8 cellular contexts compared by ENCODE assay signal in the genomic region with DNA sequence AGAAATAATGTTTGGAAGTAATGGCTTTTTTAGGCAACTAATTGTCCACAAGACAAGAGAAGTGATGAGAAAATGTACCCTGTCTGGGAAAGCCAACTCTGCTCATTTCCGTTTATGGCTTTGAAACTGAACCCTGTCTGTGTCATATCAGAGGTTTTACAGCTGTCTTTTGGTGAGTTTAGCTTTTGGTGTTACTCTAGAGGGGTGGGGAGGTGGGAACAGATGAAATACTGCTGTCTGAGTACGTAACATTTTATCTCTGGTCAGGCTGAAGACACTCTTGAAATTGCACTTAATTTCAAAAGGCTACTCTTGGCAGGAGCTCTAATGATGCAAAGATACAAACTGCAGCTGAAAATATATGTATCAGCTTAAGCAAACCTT.
A peak's percentile ranks its signal among the peaks of the same experiment; 100 is the strongest.
DNase-seq lines count a peak whose midpoint lies in the region; ATAC-seq, FAIRE-seq and TF ChIP-seq lines count a peak whose summit lies in the region.
"Not testable (repeated sequence)": the region's sequence is repeated elsewhere in the genome, so short reads cannot be mapped to it uniquely, and the experiment has no call there.

No MANE protein-coding gene starts in this region.

- H3K4me3 ChIP-seq in KMS-11 (IDR thresholded peaks at IDR 0.05; ENCODE audit: insufficient read depth, low read depth, low read length); K562: not testable (repeated sequence)

- H3K27ac Mint-ChIP-seq in immature natural killer cell: peak overlapping the region; percentile 79 to 95 (median 90)
- peak overlapping the region in 1 of 2 donors; percentile 46 for H3K27ac Mint-ChIP-seq in stimulated activated naive CD8-positive, alpha-beta T cell treated with anti-CD3 and anti-CD28 coated beads, Interleukin-15, amount 100 ng/mL, for 72 hours

- no CpG with 5 or more reads among the region's 2 CpGs for WGBS in K562 (ENCODE audit: insufficient coverage, low coverage, missing lambda C conversion rate)

- TF ChIP-seq CTCF in KMS-11 (conservative IDR thresholded peaks at IDR 0.05; ENCODE audit: low read depth, low read length); K562 (IDR thresholded peaks at IDR 0.05 in 2 of 3, conservative IDR thresholded peaks at IDR 0.05 in 1 of 3; ENCODE audit: insufficient read depth in 2 of 3, low read depth in 1 of 3, low read length in 3 of 3): not testable (repeated sequence)

- not testable (repeated sequence) for H3K9me1 ChIP-seq in K562 (ENCODE audit: control insufficient read depth, insufficient read depth, low read length)

- H3K4me1 ChIP-seq in KMS-11 (ENCODE audit: low read depth, poor library complexity, severe bottlenecking): peaks cover 25% of the 10 kb centered on the region
- not testable (repeated sequence) for H3K4me1 ChIP-seq in K562 (replicated peaks in 1 of 2; ENCODE audit: control insufficient read depth in 2 of 2, insufficient read depth in 2 of 2, low read length in 2 of 2)

- H3K9me3 Mint-ChIP-seq in immature natural killer cell; stimulated activated naive CD8-positive, alpha-beta T cell treated with anti-CD3 and anti-CD28 coated beads, Interleukin-15, amount 100 ng/mL, for 72 hours: not testable (repeated sequence)

- H3K4me1 Mint-ChIP-seq in immature natural killer cell: peaks cover 29 to 30% of the 10 kb centered on the region in 2 donors
- H3K4me1 Mint-ChIP-seq in stimulated activated naive CD8-positive, alpha-beta T cell treated with anti-CD3 and anti-CD28 coated beads, Interleukin-15, amount 100 ng/mL, for 72 hours: peaks cover 10% of the 10 kb centered on the region

- H3K27me3 Mint-ChIP-seq in immature natural killer cell (ENCODE audit: low read depth in 3 of 3); stimulated activated naive CD8-positive, alpha-beta T cell treated with anti-CD3 and anti-CD28 coated beads, Interleukin-15, amount 100 ng/mL, for 72 hours: not testable (repeated sequence)

- not testable (repeated sequence) for H4K20me1 ChIP-seq in KMS-11 (ENCODE audit: insufficient read depth); K562 (replicated peaks; ENCODE audit: control insufficient read depth, insufficient read depth, low read length)

- H3K9ac ChIP-seq in KMS-11; K562 (ENCODE audit: insufficient read depth in 1 of 2, low read depth in 2 of 2, low read length in 2 of 2): not testable (repeated sequence)

- H3K27ac ChIP-seq in KMS-11; K562 (ENCODE audit: extremely low read depth, low read depth, low read length): not testable (repeated sequence)

- FAIRE-seq in K562 (lab: Jason Lieb, UNC): peak; percentile 78

- CTCF ChIA-PET in K562 (lab: Yijun Ruan, JAX; ENCODE audit: low intra/inter-chr PET ratio): not testable (repeated sequence)

- intact Hi-C loops in K562 (cut with micrococcal nuclease): not testable (repeated sequence)

- TF ChIP-seq EP300 in K562 (IDR thresholded peaks at IDR 0.05; ENCODE audit: low read length): not testable (repeated sequence)

- ATAC-seq in GM18861 (IDR thresholded peaks at IDR 0.05; ENCODE audit: unreplicated experiment) (peak; percentile 63), GM21367 (IDR thresholded peaks at IDR 0.05; ENCODE audit: unreplicated experiment) (peak; percentile 91), HG02678 (IDR thresholded peaks at IDR 0.05; ENCODE audit: unreplicated experiment) (peak; percentile 84), HG03108 (IDR thresholded peaks at IDR 0.05; ENCODE audit: unreplicated experiment) (peak; percentile 71), K562 (peak; percentile 81)
- peak; percentile 84 for ATAC-seq in stimulated activated naive CD8-positive, alpha-beta T cell treated with anti-CD3 and anti-CD28 coated beads, Interleukin-15, amount 100 ng/mL, for 72 hours

- not testable (repeated sequence) for H3K27me3 ChIP-seq in KMS-11 (ENCODE audit: insufficient read depth, low read depth); K562 (ENCODE audit: control insufficient read depth in 2 of 2, insufficient read depth in 2 of 2, low read length in 2 of 2)

- H3K79me2 ChIP-seq in KMS-11 (ENCODE audit: insufficient read depth, low read depth); K562 (ENCODE audit: control insufficient read depth, insufficient read depth, low read length): not testable (repeated sequence)

- DNase-seq in K562 (ENCODE audit: extremely low read depth in 1 of 4, low spot score in 3 of 4); immature natural killer cell; stimulated activated naive CD8-positive, alpha-beta T cell treated with anti-CD3 and anti-CD28 coated beads, Interleukin-15, amount 100 ng/mL, for 72 hours: not testable (repeated sequence)

- POLR2A ChIA-PET in K562 (lab: Yijun Ruan, JAX): not testable (repeated sequence)

- H2AFZ ChIP-seq in KMS-11 (ENCODE audit: low read depth); K562 (ENCODE audit: low read depth, low read length): not testable (repeated sequence)

- not testable (repeated sequence) for H3K36me3 Mint-ChIP-seq in immature natural killer cell

- H3K4me3 Mint-ChIP-seq in immature natural killer cell: peak overlapping the region in 4 of 5 donors; percentile 31 to 67 (median 54)
- peak overlapping the region in 1 of 2 donors; percentile 26 for H3K4me3 Mint-ChIP-seq in stimulated activated naive CD8-positive, alpha-beta T cell treated with anti-CD3 and anti-CD28 coated beads, Interleukin-15, amount 100 ng/mL, for 72 hours

- not testable (repeated sequence) for TF ChIP-seq POLR2A in K562 (conservative IDR thresholded peaks at IDR 0.05)

- in situ Hi-C loops in K562 (cut with MboI): not testable (repeated sequence)

- H3K36me3 ChIP-seq in KMS-11 (ENCODE audit: insufficient read depth); K562 (ENCODE audit: control insufficient read depth, insufficient read depth, low read length): not testable (repeated sequence)

- H3K9me3 ChIP-seq in K562 (replicated peaks; ENCODE audit: control insufficient read depth, insufficient read depth, low read depth, low read length): not testable (repeated sequence)

- not testable (repeated sequence) for TF ChIP-seq RAD21 in K562 (CRISPR knock-in tag; conservative IDR thresholded peaks at IDR 0.05 in 1 of 2, IDR thresholded peaks at IDR 0.05 in 1 of 2)

- H3K4me2 ChIP-seq in KMS-11: 0 out of 2 replicates have a peak overlapping the region, but pooled peaks have one; percentile 33
- H3K4me2 ChIP-seq in K562 (ENCODE audit: insufficient read depth, low read length): not testable (repeated sequence)

- BruUV-seq in K562 (replicated peaks; lab: Mats Ljungman, UMichigan): not testable (repeated sequence)

TF ChIP-seq in K562, 482 proteins besides CTCF, POLR2A, EP300 and RAD21:
- TF ChIP-seq ETV1 (tag; conservative IDR thresholded peaks at IDR 0.05; ENCODE audit: low read depth): 0 out of 2 replicates have a peak, but pooled peaks have one; percentile 10
TF ChIP-seq in K562: peak in this region for 1; not testable (repeated sequence) for 481.
